Comparison of ENCODE assay signal across 9 cellular contexts in the genomic region with DNA sequence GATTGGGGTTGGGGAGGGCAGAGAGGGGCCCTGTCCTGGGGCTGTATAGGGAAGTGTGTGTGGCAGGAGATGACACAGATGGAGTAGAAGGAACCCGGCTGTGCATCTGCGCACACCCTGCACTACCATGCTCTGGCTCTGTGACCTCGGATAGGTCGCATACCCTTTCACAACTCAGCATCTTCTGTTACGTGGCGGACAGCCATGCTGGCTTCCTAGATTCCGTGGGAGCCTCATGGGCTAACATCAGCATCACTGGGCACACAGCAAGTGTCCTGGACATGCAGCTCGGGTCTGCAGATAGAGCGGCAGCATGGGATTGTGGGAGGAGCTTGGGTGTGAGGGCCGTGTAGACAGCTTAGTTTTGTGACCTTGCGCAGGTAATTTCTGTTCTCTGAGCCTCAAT. TPM values are rescaled to one million over a fixed set of nuclear protein-coding genes. Genes with fewer than 3 reads are reported as not detected.
DNase-seq lines count a peak whose midpoint lies in the region; ATAC-seq and TF ChIP-seq lines count a peak whose summit lies in the region.
"Had no signal": no experiment of that assay in that cellular context is flagged by ENCODE, and none has a peak within 500 bp of the region (broad histone marks: within the 10 kb centered on the region; RNA-seq: fewer than 3 reads in every experiment).

No MANE protein-coding gene starts in this region.

- in situ Hi-C loops in G401 (cut with HindIII; ENCODE audit: low sequenced_read_pairs): no loop called here

- H3K4me1 Mint-ChIP-seq in HFFc6 (ENCODE audit: low read depth): peaks cover 52% of the 10 kb centered on the region
- H3K4me1 Mint-ChIP-seq in activated naive CD8-positive, alpha-beta T cell treated with anti-CD3 and anti-CD28 coated beads, Interleukin-2, amount 10 ng/mL, durations not matched to agents 7 days and 5 days: peaks cover 36% of the 10 kb centered on the region
- peaks cover 23 to 73% (median 51%) of the 10 kb centered on the region in 4 donors for H3K4me1 Mint-ChIP-seq in naive thymus-derived CD8-positive, alpha-beta T cell

- no peaks in the 10 kb centered on the region for H3K9me3 Mint-ChIP-seq in HFFc6
- no peaks in the 10 kb centered on the region for H3K9me3 Mint-ChIP-seq in activated naive CD8-positive, alpha-beta T cell treated with anti-CD3 and anti-CD28 coated beads, Interleukin-2, amount 10 ng/mL, durations not matched to agents 7 days and 5 days
- no peaks in the 10 kb centered on the region for H3K9me3 Mint-ChIP-seq in naive thymus-derived CD8-positive, alpha-beta T cell

- TF ChIP-seq CTCF in C4-2B (conservative IDR thresholded peaks at IDR 0.05) (no peak), HFFc6 (IDR thresholded peaks at IDR 0.05) (no peak)

- POLR2A ChIA-PET in activated naive CD8-positive, alpha-beta T cell treated with anti-CD3 and anti-CD28 coated beads, Interleukin-2, amount 10 ng/mL, durations not matched to agents 7 days and 5 days (lab: Charles Lee): interaction anchor here (2.3 to 6.0 kb wide), 2 partner anchors 10 to 14 kb away, joined by 6 to 76 read pairs; a partner anchor contains a TSS
- POLR2A ChIA-PET in naive thymus-derived CD8-positive, alpha-beta T cell (lab: Charles Lee): interaction anchor here (5.3 kb wide), 1 partner anchor 10 kb away, joined by 30 read pairs; a partner anchor contains a TSS

- peaks cover 23% of the 10 kb centered on the region for H3K36me3 Mint-ChIP-seq in HFFc6 (ENCODE audit: low read depth)
- peaks cover 29% of the 10 kb centered on the region for H3K36me3 Mint-ChIP-seq in activated naive CD8-positive, alpha-beta T cell treated with anti-CD3 and anti-CD28 coated beads, Interleukin-2, amount 10 ng/mL, durations not matched to agents 7 days and 5 days
- H3K36me3 Mint-ChIP-seq in naive thymus-derived CD8-positive, alpha-beta T cell: peaks cover 0 to 53% (median 16%) of the 10 kb centered on the region in 3 donors

- peak overlapping the region; percentile 85 for H3K27ac Mint-ChIP-seq in HFFc6
- H3K27ac Mint-ChIP-seq in activated naive CD8-positive, alpha-beta T cell treated with anti-CD3 and anti-CD28 coated beads, Interleukin-2, amount 10 ng/mL, durations not matched to agents 7 days and 5 days: peak overlapping the region; percentile 98
- peak overlapping the region in 5 of 10 donors; percentile 91 to 98 (median 94) for H3K27ac Mint-ChIP-seq in naive thymus-derived CD8-positive, alpha-beta T cell

- ATAC-seq in activated naive CD8-positive, alpha-beta T cell treated with anti-CD3 and anti-CD28 coated beads, Interleukin-2, amount 10 ng/mL, durations not matched to agents 7 days and 5 days (ENCODE audit: low read depth): no peak
- no peak for ATAC-seq in naive thymus-derived CD8-positive, alpha-beta T cell
- ATAC-seq in HG03342 (IDR thresholded peaks at IDR 0.05; ENCODE audit: unreplicated experiment): no peak
- ATAC-seq in HG03521 (IDR thresholded peaks at IDR 0.05; ENCODE audit: unreplicated experiment): no peak

- no peak for DNase-seq in HFFc6
- DNase-seq in activated naive CD8-positive, alpha-beta T cell treated with anti-CD3 and anti-CD28 coated beads, Interleukin-2, amount 10 ng/mL, durations not matched to agents 7 days and 5 days: no peak
- DNase-seq in naive thymus-derived CD8-positive, alpha-beta T cell: no peak
- no peak for DNase-seq in G401 (ENCODE audit: low spot score)
- DNase-seq in GF-D8 (lab: John Stamatoyannopoulos, UW): no peak
- DNase-seq: stimulated activated CD4-positive, alpha-beta T cell treated with anti-CD3 and anti-CD28 coated beads, Interleukin-12 subunit alpha, Interleukin-12 subunit beta, amount 100 ng/mL, for 4 hours had no signal

- peak overlapping the region; percentile 96 for H3K4me3 Mint-ChIP-seq in HFFc6
- peak overlapping the region; percentile 98 for H3K4me3 Mint-ChIP-seq in activated naive CD8-positive, alpha-beta T cell treated with anti-CD3 and anti-CD28 coated beads, Interleukin-2, amount 10 ng/mL, durations not matched to agents 7 days and 5 days
- peak overlapping the region in 9 of 10 donors; percentile 48 to 95 (median 90) for H3K4me3 Mint-ChIP-seq in naive thymus-derived CD8-positive, alpha-beta T cell

- H3K27me3 Mint-ChIP-seq in HFFc6 (ENCODE audit: insufficient read depth): no peaks in the 10 kb centered on the region; the same call in none of the 2 replicates
- H3K27me3 Mint-ChIP-seq in activated naive CD8-positive, alpha-beta T cell treated with anti-CD3 and anti-CD28 coated beads, Interleukin-2, amount 10 ng/mL, durations not matched to agents 7 days and 5 days: no peaks in the 10 kb centered on the region
- no peaks in the 10 kb centered on the region for H3K27me3 Mint-ChIP-seq in naive thymus-derived CD8-positive, alpha-beta T cell

- H3K27ac ChIP-seq in C4-2B: peak overlapping the region; percentile 92

RNA-seq across cellular contexts. Expression of a gene that starts 9.2 kb away (rescaled TPM):
- 10 to 100 TPM; 39.0 to 55.9 (median 44.7) TPM for total RNA-seq in HFFc6 (2021; fragmentation: NEBNext Ultra II Directional; extraction: Animal tissue kit (Norgen Biotek cat#: 25700))
- 10 to 100 TPM; 68.2 to 70.2 TPM for total RNA-seq in activated naive CD8-positive, alpha-beta T cell treated with anti-CD3 and anti-CD28 coated beads, Interleukin-2, amount 10 ng/mL, durations not matched to agents 7 days and 5 days
- total RNA-seq in naive thymus-derived CD8-positive, alpha-beta T cell: 10 to 100 TPM; 25.6 to 28.0 TPM
- 10 to 100 TPM; 37.5 to 70.4 (median 43.1) TPM for polyA plus RNA-seq in naive thymus-derived CD8-positive, alpha-beta T cell
- total RNA-seq in G401 (2014; rRNA removed; shearing (Covaris generic)): 29.4 and 46.0 TPM in 2 replicates

RNA-seq across cellular contexts. Expression of a gene that starts 9.4 kb away (rescaled TPM):
- total RNA-seq in HFFc6 (2021; fragmentation: NEBNext Ultra II Directional; extraction: Animal tissue kit (Norgen Biotek cat#: 25700)): 1,000 to 10,000 TPM; 1,470 to 1,706 (median 1,550) TPM
- total RNA-seq in activated naive CD8-positive, alpha-beta T cell treated with anti-CD3 and anti-CD28 coated beads, Interleukin-2, amount 10 ng/mL, durations not matched to agents 7 days and 5 days: 1,000 to 10,000 TPM; 1,398 to 1,411 TPM
- total RNA-seq in naive thymus-derived CD8-positive, alpha-beta T cell: 1,000 to 10,000 TPM; 1,561 to 1,669 TPM
- 1,000 to 10,000 TPM; 1,999 to 2,475 (median 2,297) TPM for polyA plus RNA-seq in naive thymus-derived CD8-positive, alpha-beta T cell
- total RNA-seq in G401 (2014; rRNA removed; shearing (Covaris generic)): 2,015 and 3,321 TPM in 2 replicates

RNA-seq across cellular contexts. Expression of a gene that starts 17.9 kb away (rescaled TPM):
- not detected for total RNA-seq in HFFc6 (2021; fragmentation: NEBNext Ultra II Directional; extraction: Animal tissue kit (Norgen Biotek cat#: 25700))
- total RNA-seq in activated naive CD8-positive, alpha-beta T cell treated with anti-CD3 and anti-CD28 coated beads, Interleukin-2, amount 10 ng/mL, durations not matched to agents 7 days and 5 days: not detected
- not detected for total RNA-seq in naive thymus-derived CD8-positive, alpha-beta T cell
- not detected for polyA plus RNA-seq in naive thymus-derived CD8-positive, alpha-beta T cell
- 0.62 TPM in 1 of 2 replicates, not detected in the other for total RNA-seq in G401 (2014; rRNA removed; shearing (Covaris generic))
